ENCODE assay signal across 11 cellular contexts in the genomic region with DNA sequence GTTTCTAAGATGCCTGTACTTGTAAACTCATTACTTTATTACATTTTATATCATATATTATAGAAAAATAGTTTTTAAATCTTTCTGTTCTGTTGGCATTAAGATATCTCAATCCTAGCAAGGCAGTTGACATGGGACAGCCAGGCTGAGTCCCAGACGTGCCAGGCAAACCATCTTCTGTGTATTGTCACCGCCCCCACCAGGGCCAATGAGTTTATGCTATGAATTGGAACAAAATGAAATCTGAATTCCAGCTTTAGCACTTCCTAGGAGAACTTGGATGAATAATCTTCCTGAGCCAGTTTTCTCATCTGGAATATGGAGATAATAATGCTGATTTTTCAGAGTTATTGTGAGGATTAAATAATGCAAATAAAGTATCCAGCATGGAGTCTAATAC.
DNase-seq lines count a peak whose midpoint lies in the region; ATAC-seq, FAIRE-seq and TF ChIP-seq lines count a peak whose summit lies in the region.
"Had no signal": no experiment of that assay in that cellular context is flagged by ENCODE, and none has a peak within 500 bp of the region (broad histone marks: within the 10 kb centered on the region; RNA-seq: fewer than 3 reads in every experiment).

No MANE protein-coding gene starts in this region.

- ATAC-seq in esophagus mucosa (peak; percentile 41), WTC11 (no peak), HG02610 (IDR thresholded peaks at IDR 0.05; ENCODE audit: unreplicated experiment) (no peak)

- DNase-seq in activated T-cell treated with anti-CD3 and anti-CD28 coated beads for 4 hours, result peak; percentile 2
- DNase-seq in activated T-cell treated with anti-CD3 and anti-CD28 coated beads, Interleukin-2, amount 50 U/mL, for 48 hours, result no peak
- peak; percentile 15 for DNase-seq in NB4 (ENCODE audit: low read depth)
- peak; percentile 42 for DNase-seq in small intestine
- no peak for DNase-seq in WTC11 (ENCODE audit: low spot score)
- DNase-seq in midbrain (lab: John Stamatoyannopoulos, UW), result no peak
- DNase-seq: HFFc6, NCI-H2081 treated with DMSO at 0.1 percent for 48 hours had no signal

- no peak overlapping the region for H3K27ac Mint-ChIP-seq in WTC11
- H3K27ac Mint-ChIP-seq: HFFc6 had no signal

- H3K27ac ChIP-seq in small intestine (ENCODE audit: low read depth in 1 of 2, low read length in 1 of 2), result no peak overlapping the region
- H3K27ac ChIP-seq: epithelial cell of prostate had no signal

- no peaks in the 10 kb centered on the region for H3K36me3 ChIP-seq in small intestine (ENCODE audit: control insufficient read depth in 2 of 2, insufficient read depth in 2 of 2, low read length in 2 of 2)

- peaks cover 27% of the 10 kb centered on the region for H3K4me1 Mint-ChIP-seq in WTC11

- peaks cover 0 to 2% of the 10 kb centered on the region in 2 donors for H3K27me3 ChIP-seq in small intestine (ENCODE audit: control insufficient read depth in 2 of 2, insufficient read depth in 2 of 2, low read length in 2 of 2)

- no peak overlapping the region for H3K4me3 Mint-ChIP-seq in WTC11
- H3K4me3 Mint-ChIP-seq: HFFc6 had no signal

- H3K9me3 Mint-ChIP-seq in WTC11, result no peaks in the 10 kb centered on the region
- H3K9me3 Mint-ChIP-seq: HFFc6 had no signal

- TF ChIP-seq CTCF in NB4 (IDR thresholded peaks at IDR 0.05; ENCODE audit: low read depth, low read length), result no peak
- TF ChIP-seq CTCF in WTC11 (IDR thresholded peaks at IDR 0.05), result no peak

- no peak for FAIRE-seq in small intestine (lab: Jason Lieb, UNC)

- POLR2A ChIA-PET in WTC11 (lab: Charles Lee), result no interaction called here

- no peaks in the 10 kb centered on the region for H3K9me3 ChIP-seq in small intestine (ENCODE audit: control insufficient read depth, low read depth)

- CTCF ChIA-PET in WTC11 (lab: Charles Lee), result interaction anchor here (0.6 to 0.7 kb wide), 2 partner anchors 179 to 1590 kb away, joined by 3 read pairs; no protein-coding TSS in a partner anchor

- H3K36me3 Mint-ChIP-seq in WTC11, result no peaks in the 10 kb centered on the region

- H3K4me3 ChIP-seq in NB4 (ENCODE audit: low read depth, low read length) (no peak overlapping the region), small intestine (ENCODE audit: low read depth in 1 of 2, low read length in 2 of 2) (no peak overlapping the region)

- 22 to 48% (median 25%) methylated on average over 2 of the region's 2 CpGs for WGBS in small intestine, 3 donors

- no peak for TF ChIP-seq POLR2A in NB4 (IDR thresholded peaks at IDR 0.05; ENCODE audit: extremely low read depth, insufficient read length)

- no peaks in the 10 kb centered on the region for H3K4me1 ChIP-seq in small intestine (ENCODE audit: control insufficient read depth in 2 of 2, insufficient read depth in 1 of 2, low read depth in 1 of 2, low read length in 1 of 2)

- no peaks in the 10 kb centered on the region; the same call in 1 of the 2 replicates for H3K27me3 Mint-ChIP-seq in WTC11 (ENCODE audit: low read depth)

TF ChIP-seq in WTC11, 78 proteins besides CTCF, POLR2A, EP300 and RAD21:
- TF ChIP-seq ZNF416 (CRISPR knock-in tag; IDR thresholded peaks at IDR 0.05), result no peak
- no peak for TF ChIP-seq TP53 (CRISPR knock-in tag; IDR thresholded peaks at IDR 0.05)
- TF ChIP-seq ZNF396 (CRISPR knock-in tag; IDR thresholded peaks at IDR 0.05; ENCODE audit: borderline replicate concordance), result no peak

Comparison
In these comparisons a context has a peak if more than half of its experiments do, and no peak if none do; other contexts are left out.
1. DNase-seq: peak in activated T-cell treated with anti-CD3 and anti-CD28 coated beads for 4 hours (single experiment), NB4 (single experiment) and small intestine (single experiment); none in activated T-cell treated with anti-CD3 and anti-CD28 coated beads, Interleukin-2, amount 50 U/mL, for 48 hours (0 of 2), WTC11 (single experiment) and midbrain (single experiment).